In genomic region chr5:93622240-93622885, GRCh38 we compare ENCODE assay signal across 8 cellular contexts. TPM values are rescaled to one million over a fixed set of nuclear protein-coding genes. Genes with fewer than 3 reads are reported as not detected.
DNase-seq lines count a peak whose midpoint lies in the region; ATAC-seq lines count a peak whose summit lies in the region.

No MANE protein-coding gene starts in this region.

- H3K36me3 ChIP-seq in aorta (ENCODE audit: control insufficient read depth in 1 of 2, insufficient read depth in 2 of 2, low read length in 1 of 2): no peaks in the 10 kb centered on the region

- no peaks in the 10 kb centered on the region for H3K4me1 ChIP-seq in aorta (ENCODE audit: control insufficient read depth in 1 of 2, insufficient read depth in 2 of 2, low read length in 2 of 2)

- H3K27me3 Mint-ChIP-seq in activated T-cell treated with anti-CD3 and anti-CD28 coated beads, Interleukin-2, amount 50 U/mL, for 4 hours (ENCODE audit: low read depth): peaks cover 4% of the 10 kb centered on the region

- H3K36me3 Mint-ChIP-seq in activated T-cell treated with anti-CD3 and anti-CD28 coated beads, Interleukin-2, amount 50 U/mL, for 4 hours (ENCODE audit: insufficient read depth): no peaks in the 10 kb centered on the region

- peak overlapping the region; percentile 79 for H3K27ac ChIP-seq in angular gyrus (ENCODE audit: low read depth, low read length)
- H3K27ac ChIP-seq in aorta (ENCODE audit: low read depth in 1 of 2, low read length in 2 of 2): no peak overlapping the region

- no peak overlapping the region for H3K4me3 Mint-ChIP-seq in activated T-cell treated with anti-CD3 and anti-CD28 coated beads, Interleukin-2, amount 50 U/mL, for 4 hours

- H3K9me3 ChIP-seq in aorta (ENCODE audit: control insufficient read depth, low read length): no peaks in the 10 kb centered on the region

- ATAC-seq in activated T-cell treated with anti-CD3 and anti-CD28 coated beads, Interleukin-2, amount 50 U/mL, for 4 hours: peak; percentile 31 to 46
- ATAC-seq in aorta (ENCODE audit: low FRiP score) (peak; percentile 55), HG02623 (IDR thresholded peaks at IDR 0.05; ENCODE audit: unreplicated experiment) (no peak), GM18861 (IDR thresholded peaks at IDR 0.05; ENCODE audit: unreplicated experiment) (no peak)

- intact Hi-C loops in aorta (cut with DNase I): loop anchor here in 1 of 2 donors (10.0 kb wide), 1 partner anchor 492 kb away; a partner anchor contains a TSS

- H3K27me3 ChIP-seq in aorta (ENCODE audit: control insufficient read depth in 1 of 2, insufficient read depth in 2 of 2, low read length in 1 of 2): no peaks in the 10 kb centered on the region

- WGBS in aorta, 2 donors: 79% methylated on average over 4 of the region's 4 CpGs

- no peak overlapping the region for H3K4me3 ChIP-seq in aorta (ENCODE audit: low read length in 2 of 2)

- peaks cover 29% of the 10 kb centered on the region for H3K4me1 Mint-ChIP-seq in activated T-cell treated with anti-CD3 and anti-CD28 coated beads, Interleukin-2, amount 50 U/mL, for 4 hours (ENCODE audit: low read depth)

- DNase-seq in activated T-cell treated with anti-CD3 and anti-CD28 coated beads, Interleukin-2, amount 50 U/mL, for 4 hours: no peak
- no peak for DNase-seq in activated T-cell treated with anti-CD3 and anti-CD28 coated beads for 4 hours
- peak; percentile 35 for DNase-seq in NCI-H2081 treated with DMSO at 0.1 percent for 48 hours (lab: John Stamatoyannopoulos, UW)
- peak; percentile 77 for DNase-seq in kidney tubule cell (ENCODE audit: low spot score)
- no peak for DNase-seq in aorta

- H3K9me3 Mint-ChIP-seq in activated T-cell treated with anti-CD3 and anti-CD28 coated beads, Interleukin-2, amount 50 U/mL, for 4 hours: no peaks in the 10 kb centered on the region

RNA-seq across cellular contexts. Expression of gene NR2F1, which starts 39.3 kb away (rescaled TPM):
- under 1 TPM; 0.08 to 0.21 (median 0.10) TPM for total RNA-seq in activated T-cell treated with anti-CD3 and anti-CD28 coated beads, Interleukin-2, amount 50 U/mL, for 4 hours
- 10 to 100 TPM in 1 of 2 donors, 1 to 10 TPM in 1; 10.0 to 27.0 TPM for total RNA-seq in aorta
- polyA plus RNA-seq in aorta: under 1 TPM in 1 of 2 donors, not detected in 1; 0.72 TPM

RNA-seq across cellular contexts. Expression of gene NR2F1-AS1, which starts 41.3 kb away (rescaled TPM):
- not detected for total RNA-seq in activated T-cell treated with anti-CD3 and anti-CD28 coated beads, Interleukin-2, amount 50 U/mL, for 4 hours
- total RNA-seq in aorta: 10 to 100 TPM in 1 of 2 donors, 1 to 10 TPM in 1; 7.6 to 16.8 TPM
- polyA plus RNA-seq in aorta: 1 to 10 TPM in 1 of 2 donors, under 1 TPM in 1; 0.08 to 2.8 TPM

Comparison
In these comparisons a context has a peak if more than half of its experiments do, and no peak if none do; other contexts are left out.
1. ATAC-seq: peak in activated T-cell treated with anti-CD3 and anti-CD28 coated beads, Interleukin-2, amount 50 U/mL, for 4 hours (2 of 2) and aorta (single experiment); none in HG02623 (single experiment) and GM18861 (single experiment).
2. DNase-seq: peak in NCI-H2081 treated with DMSO at 0.1 percent for 48 hours (single experiment) and kidney tubule cell (single experiment); none in activated T-cell treated with anti-CD3 and anti-CD28 coated beads, Interleukin-2, amount 50 U/mL, for 4 hours (single experiment), activated T-cell treated with anti-CD3 and anti-CD28 coated beads for 4 hours (single experiment) and aorta (0 of 2).
3. RNA of gene NR2F1, which starts 39.3 kb away (total RNA-seq): 10.0 to 27.0 TPM in aorta; 0.08 to 0.21 TPM in activated T-cell treated with anti-CD3 and anti-CD28 coated beads, Interleukin-2, amount 50 U/mL, for 4 hours; every median in the first group is over 4 times any median in the second.
4. RNA of gene NR2F1-AS1, which starts 41.3 kb away (total RNA-seq): 7.6 to 16.8 TPM in aorta; not detected in activated T-cell treated with anti-CD3 and anti-CD28 coated beads, Interleukin-2, amount 50 U/mL, for 4 hours; every median in the first group is over 4 times any median in the second.